13 cellular contexts compared by ENCODE assay signal in the genomic region with DNA sequence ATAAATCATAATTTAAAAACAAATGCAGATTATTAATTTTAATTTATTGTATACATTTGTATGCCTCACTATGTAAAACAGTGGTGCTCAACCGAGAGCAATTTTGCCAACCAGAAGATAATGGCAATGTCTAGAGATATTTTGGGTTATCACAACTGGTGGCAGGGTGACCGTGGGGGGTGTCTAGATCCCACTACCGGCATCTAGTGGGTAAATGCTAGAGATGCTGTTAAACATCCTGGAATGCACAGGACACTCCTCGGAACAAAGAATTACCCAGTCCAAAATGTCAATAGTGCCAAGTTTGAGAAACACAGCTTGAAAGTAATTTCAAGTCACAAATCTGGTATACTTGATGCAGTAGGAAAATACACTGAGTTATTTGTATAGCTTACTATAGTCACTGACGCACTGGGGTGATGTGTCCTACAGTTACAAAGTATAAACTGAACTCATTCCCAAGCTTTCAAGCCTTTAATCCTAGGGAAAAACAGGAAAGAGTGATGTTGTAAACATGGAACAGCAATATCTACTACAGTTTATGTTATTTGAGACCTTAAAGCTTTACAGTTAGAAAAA.
"Had no signal": no experiment of that assay in that cellular context is flagged by ENCODE, and none has a peak within 500 bp of the region (broad histone marks: within the 10 kb centered on the region; RNA-seq: fewer than 3 reads in every experiment).

No MANE protein-coding gene starts in this region.

- H3K36me3 ChIP-seq: ascending aorta, colonic mucosa, gastroesophageal sphincter, neural progenitor cell, ovary had no signal

- H3K27me3 ChIP-seq: ascending aorta, colonic mucosa, gastroesophageal sphincter, neural progenitor cell, ovary had no signal

- H3K27ac ChIP-seq: ascending aorta, colonic mucosa, gastroesophageal sphincter, neural progenitor cell, ovary had no signal

- FAIRE-seq: endothelial cell of umbilical vein, urothelium cell line had no signal

- H3K4me1 ChIP-seq: ascending aorta, colonic mucosa, gastroesophageal sphincter, neural progenitor cell had no signal

- H2AFZ ChIP-seq: neural progenitor cell had no signal

- H3K9me3 ChIP-seq: ascending aorta, colonic mucosa, gastroesophageal sphincter, ovary had no signal

- H3K9ac ChIP-seq: neural progenitor cell had no signal

- ATAC-seq: gastroesophageal sphincter had no signal

- DNase-seq: activated CD4-positive, alpha-beta memory T cell treated with anti-CD3 and anti-CD28 coated beads, Interleukin-2, amount 10 ng/mL, durations not matched to agents 7 days and 5 days; activated CD8-positive, alpha-beta memory T cell treated with anti-CD3 and anti-CD28 coated beads, Interleukin-2, amount 50 U/mL, for 4 hours; activated naive CD4-positive, alpha-beta T cell; colonic mucosa; kidney glomerular epithelial cell; midbrain; ovary; stimulated activated CD4-positive, alpha-beta T cell treated with anti-CD3 and anti-CD28 coated beads, Interleukin-15, amount 100 ng/mL, for 24 hours had no signal

- H3K4me2 ChIP-seq: neural progenitor cell had no signal

- H3K4me3 ChIP-seq: ascending aorta, colonic mucosa, gastroesophageal sphincter, neural progenitor cell, ovary had no signal
